In the genomic region with DNA sequence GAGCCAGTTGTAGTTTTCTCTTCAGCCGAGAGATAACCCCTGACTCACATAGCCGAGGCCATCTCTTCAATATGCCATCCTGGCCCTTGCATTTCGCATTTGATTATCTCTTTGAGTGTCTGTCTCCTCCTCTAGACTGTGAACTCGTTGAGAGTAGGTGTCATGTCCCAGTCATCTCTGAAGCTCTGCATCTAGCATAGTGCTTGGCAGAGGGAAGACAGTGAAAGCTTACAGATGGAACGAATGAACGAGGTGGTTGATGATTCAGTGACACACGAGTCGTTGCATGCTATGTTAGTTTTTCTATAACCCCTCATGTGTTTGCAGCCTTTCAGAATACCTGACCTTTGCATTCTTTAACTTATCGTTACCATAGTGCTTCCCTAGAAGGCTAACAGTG, we compare ENCODE assay signal across 22 cellular contexts. TPM values are rescaled to one million over a fixed set of nuclear protein-coding genes. Genes with fewer than 3 reads are reported as not detected.
DNase-seq lines count a peak whose midpoint lies in the region; ATAC-seq lines count a peak whose summit lies in the region.
"Had no signal": no experiment of that assay in that cellular context is flagged by ENCODE, and none has a peak within 500 bp of the region (broad histone marks: within the 10 kb centered on the region; RNA-seq: fewer than 3 reads in every experiment).

No MANE protein-coding gene starts in this region.

- no peaks in the 10 kb centered on the region for H3K9me3 ChIP-seq in mesenchymal stem cell (ENCODE audit: control insufficient read depth, low read length)
- H3K9me3 ChIP-seq: left ventricle myocardium inferior, mucosa of descending colon, right lobe of liver, testis, vagina had no signal

- no peak for DNase-seq in activated naive CD8-positive, alpha-beta T cell treated with anti-CD3 and anti-CD28 coated beads, Interleukin-2, amount 50 U/mL, for 24 hours
- DNase-seq in activated naive CD8-positive, alpha-beta T cell treated with anti-CD3 and anti-CD28 coated beads for 36 hours, result no peak
- DNase-seq in NCI-H345 (lab: John Stamatoyannopoulos, UW) (peak; percentile 32), mesenchymal stem cell (peak; percentile 17), DMS 273 treated with DMSO at 0.1 percent for 48 hours (lab: John Stamatoyannopoulos, UW) (no peak)
- DNase-seq: activated CD4-positive, alpha-beta T cell treated with anti-CD3 and anti-CD28 coated beads, Interleukin-2, amount 10 ng/mL, durations not matched to agents 7 days and 5 days; activated CD8-positive, alpha-beta memory T cell treated with anti-CD3 and anti-CD28 coated beads, Interleukin-2, amount 50 U/mL, for 48 hours; CD8-positive, alpha-beta T cell; foreskin melanocyte; left ventricle myocardium inferior; mucosa of descending colon; MV-4-11; NCI-H1694 treated with DMSO at 0.1 percent for 48 hours; NCI-H226; right lobe of liver; SIG-M5; testis had no signal

- no peak overlapping the region for H3K4me3 ChIP-seq in mesenchymal stem cell (ENCODE audit: insufficient read depth in 1 of 2, low read depth in 1 of 2, low read length in 2 of 2)
- H3K4me3 ChIP-seq: left ventricle myocardium inferior, mucosa of descending colon, right lobe of liver, testis, vagina had no signal

- H3K23ac ChIP-seq in mesenchymal stem cell (ENCODE audit: low read length in 2 of 2), result no peak overlapping the region

- H3K4me1 ChIP-seq in mesenchymal stem cell (ENCODE audit: control insufficient read depth, insufficient read depth, low read depth, low read length), result no peaks in the 10 kb centered on the region
- H3K4me1 ChIP-seq: left ventricle myocardium inferior, testis, vagina had no signal

- no peak overlapping the region for H2BK15ac ChIP-seq in mesenchymal stem cell (ENCODE audit: low read depth, poor library complexity, severe bottlenecking)

- H3K4me2 ChIP-seq in mesenchymal stem cell (ENCODE audit: low read length, poor library complexity, severe bottlenecking), result no peak overlapping the region

- H3K4me3 Mint-ChIP-seq in activated naive CD8-positive, alpha-beta T cell treated with anti-CD3 and anti-CD28 coated beads, Interleukin-2, amount 50 U/mL, for 24 hours, result no peak overlapping the region
- no peak overlapping the region for H3K4me3 Mint-ChIP-seq in activated naive CD8-positive, alpha-beta T cell treated with anti-CD3 and anti-CD28 coated beads for 36 hours
- H3K4me3 Mint-ChIP-seq: activated CD4-positive, alpha-beta T cell treated with anti-CD3 and anti-CD28 coated beads, Interleukin-2, amount 10 ng/mL, durations not matched to agents 7 days and 5 days; activated naive CD4-positive, alpha-beta T cell treated with anti-CD3 and anti-CD28 coated beads, Interleukin-2, amount 50 U/mL, for 24 hours; CD8-positive, alpha-beta T cell had no signal

- H4K8ac ChIP-seq in mesenchymal stem cell (ENCODE audit: low read length), result no peak overlapping the region

- peaks cover 26% of the 10 kb centered on the region for H3K4me1 Mint-ChIP-seq in activated naive CD8-positive, alpha-beta T cell treated with anti-CD3 and anti-CD28 coated beads, Interleukin-2, amount 50 U/mL, for 24 hours
- no peaks in the 10 kb centered on the region for H3K4me1 Mint-ChIP-seq in activated naive CD8-positive, alpha-beta T cell treated with anti-CD3 and anti-CD28 coated beads for 36 hours
- H3K4me1 Mint-ChIP-seq: activated CD4-positive, alpha-beta T cell treated with anti-CD3 and anti-CD28 coated beads, Interleukin-2, amount 10 ng/mL, durations not matched to agents 7 days and 5 days; activated naive CD4-positive, alpha-beta T cell treated with anti-CD3 and anti-CD28 coated beads, Interleukin-2, amount 50 U/mL, for 24 hours had no signal

- H3K18ac ChIP-seq in mesenchymal stem cell (ENCODE audit: low read depth in 1 of 2, low read length in 2 of 2), result no peak overlapping the region

- peak; percentile 97 for ATAC-seq in activated naive CD8-positive, alpha-beta T cell treated with anti-CD3 and anti-CD28 coated beads, Interleukin-2, amount 50 U/mL, for 24 hours
- peak; percentile 38 for ATAC-seq in HG03439 (IDR thresholded peaks at IDR 0.05; ENCODE audit: unreplicated experiment)
- ATAC-seq in HG03175 (IDR thresholded peaks at IDR 0.05; ENCODE audit: unreplicated experiment), result no peak
- ATAC-seq: CD8-positive, alpha-beta T cell; mucosa of descending colon had no signal

- no peak overlapping the region for H3K4ac ChIP-seq in mesenchymal stem cell (ENCODE audit: low read depth in 1 of 2, low read length in 2 of 2)

- H2BK5ac ChIP-seq in mesenchymal stem cell (ENCODE audit: low read depth, low read length, poor library complexity, severe bottlenecking), result no peak overlapping the region

- H3K14ac ChIP-seq in mesenchymal stem cell (ENCODE audit: low read length in 2 of 2), result no peak overlapping the region

- H3K36me3 ChIP-seq in mesenchymal stem cell (ENCODE audit: control insufficient read depth in 1 of 2, insufficient read depth in 2 of 2, low read depth in 1 of 2, low read length in 2 of 2), result no peaks in the 10 kb centered on the region
- H3K36me3 ChIP-seq: left ventricle myocardium inferior, right lobe of liver, vagina had no signal

- H2BK12ac ChIP-seq in mesenchymal stem cell (ENCODE audit: low read length in 2 of 2), result no peak overlapping the region

- H2AFZ ChIP-seq in mesenchymal stem cell (ENCODE audit: low read depth, low read length), result no peak overlapping the region

- no peak overlapping the region for H3K27ac Mint-ChIP-seq in activated naive CD8-positive, alpha-beta T cell treated with anti-CD3 and anti-CD28 coated beads, Interleukin-2, amount 50 U/mL, for 24 hours
- no peak overlapping the region for H3K27ac Mint-ChIP-seq in activated naive CD8-positive, alpha-beta T cell treated with anti-CD3 and anti-CD28 coated beads for 36 hours
- H3K27ac Mint-ChIP-seq: activated CD4-positive, alpha-beta T cell treated with anti-CD3 and anti-CD28 coated beads, Interleukin-2, amount 10 ng/mL, durations not matched to agents 7 days and 5 days; activated naive CD4-positive, alpha-beta T cell treated with anti-CD3 and anti-CD28 coated beads, Interleukin-2, amount 50 U/mL, for 24 hours; CD8-positive, alpha-beta T cell had no signal

- peaks cover 0 to 11% of the 10 kb centered on the region in 2 experiments for H3K27me3 ChIP-seq in mesenchymal stem cell (ENCODE audit: control insufficient read depth in 1 of 2, insufficient read depth in 1 of 2, low read length in 2 of 2)
- H3K27me3 ChIP-seq: testis, vagina had no signal

- no peak overlapping the region for H2BK120ac ChIP-seq in mesenchymal stem cell (ENCODE audit: low read depth, low read length)

- WGBS in mesenchymal stem cell, result 30% methylated on average over 4 of the region's 9 CpGs

- no peak overlapping the region for H2AK5ac ChIP-seq in mesenchymal stem cell (ENCODE audit: low read length, severe bottlenecking)

- H3K27me3 Mint-ChIP-seq in activated naive CD8-positive, alpha-beta T cell treated with anti-CD3 and anti-CD28 coated beads, Interleukin-2, amount 50 U/mL, for 24 hours, result peaks cover 13% of the 10 kb centered on the region
- peaks cover 14% of the 10 kb centered on the region for H3K27me3 Mint-ChIP-seq in activated naive CD8-positive, alpha-beta T cell treated with anti-CD3 and anti-CD28 coated beads for 36 hours
- H3K27me3 Mint-ChIP-seq: activated CD4-positive, alpha-beta T cell treated with anti-CD3 and anti-CD28 coated beads, Interleukin-2, amount 10 ng/mL, durations not matched to agents 7 days and 5 days had no signal

- H3K9me3 Mint-ChIP-seq in activated naive CD8-positive, alpha-beta T cell treated with anti-CD3 and anti-CD28 coated beads, Interleukin-2, amount 50 U/mL, for 24 hours, result no peaks in the 10 kb centered on the region
- peaks cover 2% of the 10 kb centered on the region for H3K9me3 Mint-ChIP-seq in activated naive CD8-positive, alpha-beta T cell treated with anti-CD3 and anti-CD28 coated beads for 36 hours
- H3K9me3 Mint-ChIP-seq: activated CD4-positive, alpha-beta T cell treated with anti-CD3 and anti-CD28 coated beads, Interleukin-2, amount 10 ng/mL, durations not matched to agents 7 days and 5 days; CD8-positive, alpha-beta T cell had no signal

- H3K36me3 Mint-ChIP-seq in activated naive CD8-positive, alpha-beta T cell treated with anti-CD3 and anti-CD28 coated beads, Interleukin-2, amount 50 U/mL, for 24 hours (ENCODE audit: low read depth), result no peaks in the 10 kb centered on the region
- no peaks in the 10 kb centered on the region for H3K36me3 Mint-ChIP-seq in activated naive CD8-positive, alpha-beta T cell treated with anti-CD3 and anti-CD28 coated beads for 36 hours
- H3K36me3 Mint-ChIP-seq: activated naive CD4-positive, alpha-beta T cell treated with anti-CD3 and anti-CD28 coated beads, Interleukin-2, amount 50 U/mL, for 24 hours; CD8-positive, alpha-beta T cell had no signal

- no peak overlapping the region for H3K27ac ChIP-seq in mesenchymal stem cell (ENCODE audit: low read length, poor library complexity, severe bottlenecking)
- H3K27ac ChIP-seq: left ventricle myocardium inferior, right lobe of liver, testis, vagina had no signal

- no peak overlapping the region for H3K9ac ChIP-seq in mesenchymal stem cell (ENCODE audit: low read length)

- H3K79me1 ChIP-seq in mesenchymal stem cell (replicated peaks; ENCODE audit: low read length, poor library complexity, severe bottlenecking), result no peaks in the 10 kb centered on the region

- H4K91ac ChIP-seq in mesenchymal stem cell (ENCODE audit: low read length), result no peak overlapping the region

RNA-seq across cellular contexts. Expression of a gene that starts 59.9 kb away (rescaled TPM):
- under 1 TPM; 0.14 to 0.16 TPM for total RNA-seq in activated naive CD8-positive, alpha-beta T cell treated with anti-CD3 and anti-CD28 coated beads for 36 hours
- 12.5 TPM for polyA plus RNA-seq in mesenchymal stem cell (2013, experiment 1 of 2)
- 14.3 TPM for polyA plus RNA-seq in mesenchymal stem cell (2013, experiment 2 of 2)
- total RNA-seq: HT-29 had no signal

Comparison
In these comparisons a context has a peak if more than half of its experiments do, and no peak if none do; other contexts are left out.
1. DNase-seq: peak in NCI-H345 (single experiment) and mesenchymal stem cell (single experiment); none in activated naive CD8-positive, alpha-beta T cell treated with anti-CD3 and anti-CD28 coated beads, Interleukin-2, amount 50 U/mL, for 24 hours (single experiment), activated naive CD8-positive, alpha-beta T cell treated with anti-CD3 and anti-CD28 coated beads for 36 hours (single experiment) and DMS 273 treated with DMSO at 0.1 percent for 48 hours (single experiment).